Comparison of ENCODE assay signal across 16 cellular contexts in the genomic region with DNA sequence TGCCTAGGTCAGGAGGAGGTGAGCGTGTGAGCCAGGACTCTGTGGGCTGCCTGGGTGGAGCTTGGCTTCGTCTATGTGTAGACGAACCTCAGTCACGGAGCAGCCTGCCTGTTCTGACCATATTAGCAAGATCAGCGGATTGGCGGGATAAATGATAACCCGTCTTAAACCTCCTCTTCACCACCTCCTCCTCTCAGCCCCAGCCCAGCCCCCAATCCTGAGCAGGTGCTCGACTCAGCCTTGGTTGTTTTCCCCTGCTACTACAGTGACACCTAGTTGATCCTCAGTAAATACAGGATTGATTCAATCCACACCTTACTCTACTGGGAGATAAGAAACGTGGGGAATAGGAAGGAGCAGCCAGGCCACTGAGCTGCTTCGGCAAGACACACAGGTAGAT.
"Had no signal": no experiment of that assay in that cellular context is flagged by ENCODE, and none has a peak within 500 bp of the region (broad histone marks: within the 10 kb centered on the region; RNA-seq: fewer than 3 reads in every experiment).

No MANE protein-coding gene starts in this region.

- H3K4me3 ChIP-seq: gastrocnemius medialis, thoracic aorta, upper lobe of left lung had no signal

- H3K4me1 Mint-ChIP-seq: stimulated activated naive B cell treated with anti-CD40 and anti-IgM and Interleukin-4, amounts not matched to agents 10 μg/mL and 1 μg/mL and 100 μg/mL, for 72 hours had no signal

- H3K4me3 Mint-ChIP-seq: activated CD8-positive, alpha-beta T cell treated with anti-CD3 and anti-CD28 coated beads, Interleukin-2, amount 10 ng/mL, durations not matched to agents 7 days and 5 days; activated T-cell treated with anti-CD3 and anti-CD28 coated beads, Interleukin-2, amount 50 U/mL, for 4 hours; neural crest cell; stimulated activated naive B cell treated with anti-CD40 and anti-IgM and Interleukin-4, amounts not matched to agents 10 μg/mL and 1 μg/mL and 100 μg/mL, for 72 hours had no signal

- H3K27ac ChIP-seq: gastrocnemius medialis, thoracic aorta, upper lobe of left lung had no signal

- H3K36me3 ChIP-seq: gastrocnemius medialis, thoracic aorta, upper lobe of left lung had no signal

- H3K27ac Mint-ChIP-seq: activated CD8-positive, alpha-beta T cell treated with anti-CD3 and anti-CD28 coated beads, Interleukin-2, amount 10 ng/mL, durations not matched to agents 7 days and 5 days; progenitor cell of endocrine pancreas; stimulated activated naive B cell treated with anti-CD40 and anti-IgM and Interleukin-4, amounts not matched to agents 10 μg/mL and 1 μg/mL and 100 μg/mL, for 72 hours had no signal

- H3K4me1 ChIP-seq: gastrocnemius medialis, upper lobe of left lung had no signal

- H3K9me3 Mint-ChIP-seq: activated T-cell treated with anti-CD3 and anti-CD28 coated beads, Interleukin-2, amount 50 U/mL, for 4 hours; neural crest cell had no signal

- H3K27me3 ChIP-seq: gastrocnemius medialis, upper lobe of left lung had no signal

- H3K27me3 Mint-ChIP-seq: stimulated activated naive B cell treated with anti-CD40 and anti-IgM and Interleukin-4, amounts not matched to agents 10 μg/mL and 1 μg/mL and 100 μg/mL, for 72 hours had no signal

- H3K36me3 Mint-ChIP-seq: stimulated activated naive B cell treated with anti-CD40 and anti-IgM and Interleukin-4, amounts not matched to agents 10 μg/mL and 1 μg/mL and 100 μg/mL, for 72 hours had no signal

- DNase-seq: activated CD4-positive, alpha-beta T cell treated with anti-CD3 and anti-CD28 coated beads for 48 hours; activated CD4-positive, CD25-positive, alpha-beta regulatory T cell; activated CD8-positive, alpha-beta T cell treated with anti-CD3 and anti-CD28 coated beads, Interleukin-2, amount 10 ng/mL, durations not matched to agents 7 days and 5 days; activated effector memory CD4-positive, alpha-beta T cell treated with Interleukin-2 at 50 U/mL for 16 hours; activated naive CD4-positive, alpha-beta T cell treated with anti-CD3 and anti-CD28 coated beads, Interleukin-2, amount 50 U/mL, for 16 hours; activated T-cell treated with anti-CD3 and anti-CD28 coated beads, Interleukin-2, amount 50 U/mL, for 4 hours; cerebellar nuclear complex; cortex of kidney; gastrocnemius medialis; kidney glomerular epithelial cell; left ventricle myocardium superior; stimulated activated naive B cell treated with anti-CD40 and anti-IgM and Interleukin-4, amounts not matched to agents 10 μg/mL and 1 μg/mL and 100 μg/mL, for 72 hours; upper lobe of left lung had no signal
